21 cellular contexts compared by ENCODE assay signal in the genomic region with DNA sequence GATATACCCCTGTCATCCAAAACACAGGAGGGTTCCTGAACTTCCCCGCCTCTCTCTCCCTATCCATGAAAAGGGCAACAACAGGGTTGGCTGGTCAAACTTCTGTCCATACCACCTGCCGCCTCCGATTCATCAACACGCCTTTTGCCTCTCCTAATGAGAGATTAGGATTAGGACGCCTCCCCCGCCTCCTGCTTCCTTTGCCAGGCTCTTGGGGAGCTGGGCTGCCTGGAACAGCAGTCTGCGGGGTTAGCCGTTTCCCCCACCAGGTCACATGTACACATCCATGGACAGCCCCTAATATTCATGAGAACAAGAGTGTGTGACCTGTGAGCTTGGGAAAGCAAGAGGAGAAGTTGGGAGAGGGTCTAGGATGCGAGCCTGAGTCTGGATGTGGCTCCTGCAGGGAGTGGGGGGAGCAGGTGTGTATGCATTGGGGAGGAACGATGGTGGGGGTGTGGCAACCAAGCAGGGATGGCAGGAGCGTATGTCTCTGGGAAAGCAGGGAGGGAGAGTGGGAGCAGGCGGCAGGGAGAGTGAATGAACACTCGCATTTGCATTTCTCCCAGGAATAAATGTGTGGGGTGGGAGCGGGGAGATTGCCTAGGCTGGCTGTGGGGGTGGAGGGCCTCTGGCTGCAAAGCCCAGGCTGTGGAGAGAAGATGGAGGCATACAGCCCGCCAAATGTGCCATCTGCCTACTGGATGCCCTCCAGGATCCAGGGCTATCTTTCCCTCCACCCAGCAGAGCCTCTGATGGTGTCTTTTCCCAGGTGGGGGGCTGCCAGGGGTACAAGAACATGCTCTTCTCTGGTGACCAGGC. TPM values are rescaled to one million over a fixed set of nuclear protein-coding genes. Genes with fewer than 3 reads are reported as not detected.
DNase-seq lines count a peak whose midpoint lies in the region; ATAC-seq lines count a peak whose summit lies in the region.
"Had no signal": no experiment of that assay in that cellular context is flagged by ENCODE, and none has a peak within 500 bp of the region (broad histone marks: within the 10 kb centered on the region; RNA-seq: fewer than 3 reads in every experiment).

No MANE protein-coding gene starts in this region.

- H3K9ac ChIP-seq in iPS-15b (ENCODE audit: low read depth, low read length): no peak overlapping the region

- DNase-seq in NCI-H1694 (lab: John Stamatoyannopoulos, UW): peak; percentile 95
- DNase-seq in NCI-H82 treated with DMSO at 0.1 percent for 48 hours (lab: John Stamatoyannopoulos, UW; ENCODE audit: unreplicated experiment): peak; percentile 76
- no peak for DNase-seq in D341Med (ENCODE audit: low spot score)
- DNase-seq in H4 (ENCODE audit: low spot score): no peak
- no peak for DNase-seq in NCI-H1105 (lab: John Stamatoyannopoulos, UW)
- DNase-seq: activated naive CD4-positive, alpha-beta T cell treated with anti-CD3 and anti-CD28 coated beads, Interleukin-2, amount 10 ng/mL, durations not matched to agents 7 days and 5 days; activated T-cell treated with anti-CD3 and anti-CD28 coated beads, Interleukin-2, amount 50 U/mL, for 24 hours; DND-41; GOT3; Karpas-422; left colon; spleen; stimulated activated CD4-positive, alpha-beta T cell treated with anti-CD3 and anti-CD28 coated beads, Interleukin-4, amount 100 ng/mL, for 4 hours; stomach; T-helper 9 cell; trophoblast cell had no signal

- H3K27me3 ChIP-seq in iPS-15b (ENCODE audit: control insufficient read depth, insufficient read depth, low read length): peaks cover 4% of the 10 kb centered on the region
- H3K27me3 ChIP-seq: esophagus muscularis mucosa, gastroesophageal sphincter, stomach had no signal

- H3K4me1 ChIP-seq in iPS-15b (ENCODE audit: control insufficient read depth, insufficient read depth, low read length): peaks cover 23% of the 10 kb centered on the region

- H3K36me3 ChIP-seq in iPS-15b (ENCODE audit: control insufficient read depth, insufficient read depth, low read length): no peaks in the 10 kb centered on the region
- H3K36me3 ChIP-seq: stomach had no signal

- H3K9me3 ChIP-seq in iPS-15b (ENCODE audit: control insufficient read depth, insufficient read depth, low read length): no peaks in the 10 kb centered on the region
- H3K9me3 ChIP-seq: esophagus muscularis mucosa, gastroesophageal sphincter, spleen, stomach had no signal

- peak overlapping the region; percentile 27 for H3K4me3 ChIP-seq in iPS-15b (ENCODE audit: low read depth, low read length)
- H3K4me3 ChIP-seq: esophagus muscularis mucosa, gastroesophageal sphincter, spleen, stomach had no signal

- no peak for ATAC-seq in GM19397 (IDR thresholded peaks at IDR 0.05; ENCODE audit: unreplicated experiment)
- ATAC-seq: gastroesophageal sphincter, left colon had no signal

RNA-seq across cellular contexts. Expression of a gene that starts 2.1 kb away (rescaled TPM):
- total RNA-seq in H4 (2014; rRNA removed; shearing (Covaris generic)): not detected in 2 replicates
- total RNA-seq: esophagus muscularis mucosa, gastroesophageal sphincter, left colon, mononuclear cell, spleen, stomach had no signal

RNA-seq across cellular contexts. Expression of a gene that starts 16.3 kb away (rescaled TPM):
- not detected in 2 replicates for total RNA-seq in H4 (2014; rRNA removed; shearing (Covaris generic))
- total RNA-seq: mononuclear cell had no signal

Comparison
In these comparisons a context has a peak if more than half of its experiments do, and no peak if none do; other contexts are left out.
1. DNase-seq: peak in NCI-H1694 (single experiment) and NCI-H82 treated with DMSO at 0.1 percent for 48 hours (single experiment); none in D341Med (single experiment), H4 (single experiment) and NCI-H1105 (single experiment).